In the genomic region with DNA sequence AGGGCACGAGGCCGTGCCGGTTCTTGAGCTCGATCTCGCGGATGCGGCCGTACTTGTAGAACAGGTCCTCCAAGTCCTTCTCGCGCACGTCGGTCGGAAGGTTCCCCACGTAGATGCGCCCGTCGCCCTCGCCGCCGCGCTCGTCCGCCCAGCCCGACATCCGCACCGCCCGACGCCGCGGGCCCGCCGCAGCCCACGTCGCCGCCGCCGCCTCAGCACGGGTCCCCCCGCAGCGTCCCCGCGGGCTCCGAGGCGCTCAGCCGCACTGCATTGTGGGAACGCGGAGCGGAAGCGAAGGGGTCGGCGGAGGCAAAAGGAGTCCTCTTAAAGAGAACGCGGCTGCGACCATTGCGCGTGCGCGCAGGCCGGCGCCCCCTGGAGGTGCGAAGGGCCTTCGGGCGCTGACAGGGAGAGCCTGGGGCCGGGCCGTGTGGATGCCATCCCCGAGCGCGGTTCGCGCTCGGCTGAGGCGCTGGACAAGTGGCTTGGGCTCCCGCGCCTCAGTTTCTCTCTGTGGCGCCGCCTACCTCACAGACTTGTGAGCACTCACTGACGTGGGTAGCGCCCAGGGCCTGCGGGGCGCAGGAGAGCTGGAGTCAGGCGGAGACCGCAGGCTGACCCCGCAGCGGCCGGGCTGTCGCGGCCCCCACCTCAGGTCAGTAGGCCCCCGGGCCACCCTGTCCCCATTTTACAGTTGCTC, we compare ENCODE assay signal across 8 cellular contexts. TPM values are rescaled to one million over a fixed set of nuclear protein-coding genes. Genes with fewer than 3 reads are reported as not detected.
DNase-seq lines count a peak whose midpoint lies in the region; ATAC-seq and TF ChIP-seq lines count a peak whose summit lies in the region.

A gene with protein sequence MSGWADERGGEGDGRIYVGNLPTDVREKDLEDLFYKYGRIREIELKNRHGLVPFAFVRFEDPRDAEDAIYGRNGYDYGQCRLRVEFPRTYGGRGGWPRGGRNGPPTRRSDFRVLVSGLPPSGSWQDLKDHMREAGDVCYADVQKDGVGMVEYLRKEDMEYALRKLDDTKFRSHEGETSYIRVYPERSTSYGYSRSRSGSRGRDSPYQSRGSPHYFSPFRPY (minus strand): TSS at position 299 of the 700 bp plus-strand sequence. CDS start 139 bp downstream, at position 160.

- no peaks in the 10 kb centered on the region for H3K9me3 Mint-ChIP-seq in WTC11

- DNase-seq in AG08395 (ENCODE audit: low spot score) (peak; percentile 100), NCI-H2227 treated with DMSO at 0.1 percent for 48 hours (lab: John Stamatoyannopoulos, UW) (peak; percentile 92), WTC11 (ENCODE audit: low spot score) (peak; percentile 95), cardiac fibroblast (ENCODE audit: low read depth in 2 of 2) (peak; percentile 97 to 99), inferior parietal cortex (ENCODE audit: extremely low spot score) (peak; percentile 98)
- peak; percentile 92 to 96 for DNase-seq in stimulated activated CD4-positive, alpha-beta T cell treated with anti-CD3 and anti-CD28 coated beads, Interleukin-12 subunit alpha, Interleukin-12 subunit beta, amount 100 ng/mL, for 24 hours (ENCODE audit: low read depth in 2 of 2)

- peak within 1 kb of the TSS; percentile 92 for H3K27ac Mint-ChIP-seq in WTC11

- CTCF ChIA-PET in WTC11 (lab: Charles Lee), result interaction anchor here (0.7 to 3.4 kb wide), 29 partner anchors 10 to 241 kb away, joined by 3 to 22 read pairs (median 4); partner anchors contain the start of genes COQ5, COX6A1, DYNLL1 and PLA2G1B

- peaks cover 22% of the 10 kb centered on the region for H3K36me3 Mint-ChIP-seq in WTC11

- no peaks in the 10 kb centered on the region for H3K27me3 Mint-ChIP-seq in WTC11 (ENCODE audit: low read depth)

- peaks cover 30% of the 10 kb centered on the region for H3K4me1 Mint-ChIP-seq in WTC11

- H3K4me3 ChIP-seq in cardiac fibroblast (replicated peaks in 1 of 2; ENCODE audit: low read depth in 2 of 2, low read length in 2 of 2), result peak within 1 kb of the TSS; percentile 94 to 96

- POLR2A ChIA-PET in WTC11 (lab: Charles Lee), result interaction anchor here (0.6 to 2.7 kb wide), 3 partner anchors 27 to 112 kb away, joined by 3 to 9 read pairs (median 4); partner anchors contain the start of genes DYNLL1 and POP5

- H3K4me3 Mint-ChIP-seq in WTC11, result peak within 1 kb of the TSS; percentile 87

- TF ChIP-seq CTCF in WTC11 (IDR thresholded peaks at IDR 0.05) (peak; percentile 35), cardiac fibroblast (IDR thresholded peaks at IDR 0.05; ENCODE audit: low read depth, low read length) (peak; percentile 80)

- peak; percentile 79 for ATAC-seq in GM18909 (IDR thresholded peaks at IDR 0.05; ENCODE audit: poor library complexity, unreplicated experiment)
- peak; percentile 87 for ATAC-seq in HG03175 (IDR thresholded peaks at IDR 0.05; ENCODE audit: unreplicated experiment)
- ATAC-seq in WTC11, result peak; percentile 86

TF ChIP-seq in WTC11, 78 proteins besides CTCF, POLR2A, EP300 and RAD21 (continues in another document):
- TF ChIP-seq TEAD1 (CRISPR knock-in tag; IDR thresholded peaks at IDR 0.05) (peak; percentile 79), ZNF396 (CRISPR knock-in tag; IDR thresholded peaks at IDR 0.05; ENCODE audit: borderline replicate concordance) (no peak), IRF1 (CRISPR knock-in tag; IDR thresholded peaks at IDR 0.05) (no peak), TP53 (CRISPR knock-in tag; IDR thresholded peaks at IDR 0.05) (peak; percentile 75; the same call in 1 of the 2 replicates), USF2 (CRISPR knock-in tag; IDR thresholded peaks at IDR 0.05) (peak; percentile 48), FOXK1 (CRISPR knock-in tag; IDR thresholded peaks at IDR 0.05) (peak; percentile 79; the same call in 1 of the 2 replicates), NFATC4 (CRISPR knock-in tag; IDR thresholded peaks at IDR 0.05) (no peak), ARID4B (CRISPR knock-in tag; IDR thresholded peaks at IDR 0.05; ENCODE audit: borderline replicate concordance) (peak; percentile 89), ZNF232 (CRISPR knock-in tag; IDR thresholded peaks at IDR 0.05) (no peak), PRRX2 (CRISPR knock-in tag; IDR thresholded peaks at IDR 0.05) (no peak)
- TF ChIP-seq, protein P1, sequence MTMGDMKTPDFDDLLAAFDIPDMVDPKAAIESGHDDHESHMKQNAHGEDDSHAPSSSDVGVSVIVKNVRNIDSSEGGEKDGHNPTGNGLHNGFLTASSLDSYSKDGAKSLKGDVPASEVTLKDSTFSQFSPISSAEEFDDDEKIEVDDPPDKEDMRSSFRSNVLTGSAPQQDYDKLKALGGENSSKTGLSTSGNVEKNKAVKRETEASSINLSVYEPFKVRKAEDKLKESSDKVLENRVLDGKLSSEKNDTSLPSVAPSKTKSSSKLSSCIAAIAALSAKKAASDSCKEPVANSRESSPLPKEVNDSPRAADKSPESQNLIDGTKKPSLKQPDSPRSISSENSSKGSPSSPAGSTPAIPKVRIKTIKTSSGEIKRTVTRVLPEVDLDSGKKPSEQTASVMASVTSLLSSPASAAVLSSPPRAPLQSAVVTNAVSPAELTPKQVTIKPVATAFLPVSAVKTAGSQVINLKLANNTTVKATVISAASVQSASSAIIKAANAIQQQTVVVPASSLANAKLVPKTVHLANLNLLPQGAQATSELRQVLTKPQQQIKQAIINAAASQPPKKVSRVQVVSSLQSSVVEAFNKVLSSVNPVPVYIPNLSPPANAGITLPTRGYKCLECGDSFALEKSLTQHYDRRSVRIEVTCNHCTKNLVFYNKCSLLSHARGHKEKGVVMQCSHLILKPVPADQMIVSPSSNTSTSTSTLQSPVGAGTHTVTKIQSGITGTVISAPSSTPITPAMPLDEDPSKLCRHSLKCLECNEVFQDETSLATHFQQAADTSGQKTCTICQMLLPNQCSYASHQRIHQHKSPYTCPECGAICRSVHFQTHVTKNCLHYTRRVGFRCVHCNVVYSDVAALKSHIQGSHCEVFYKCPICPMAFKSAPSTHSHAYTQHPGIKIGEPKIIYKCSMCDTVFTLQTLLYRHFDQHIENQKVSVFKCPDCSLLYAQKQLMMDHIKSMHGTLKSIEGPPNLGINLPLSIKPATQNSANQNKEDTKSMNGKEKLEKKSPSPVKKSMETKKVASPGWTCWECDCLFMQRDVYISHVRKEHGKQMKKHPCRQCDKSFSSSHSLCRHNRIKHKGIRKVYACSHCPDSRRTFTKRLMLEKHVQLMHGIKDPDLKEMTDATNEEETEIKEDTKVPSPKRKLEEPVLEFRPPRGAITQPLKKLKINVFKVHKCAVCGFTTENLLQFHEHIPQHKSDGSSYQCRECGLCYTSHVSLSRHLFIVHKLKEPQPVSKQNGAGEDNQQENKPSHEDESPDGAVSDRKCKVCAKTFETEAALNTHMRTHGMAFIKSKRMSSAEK (CRISPR knock-in tag; IDR thresholded peaks at IDR 0.05; ENCODE audit: borderline replicate concordance), result no peak
- TF ChIP-seq, protein P2, sequence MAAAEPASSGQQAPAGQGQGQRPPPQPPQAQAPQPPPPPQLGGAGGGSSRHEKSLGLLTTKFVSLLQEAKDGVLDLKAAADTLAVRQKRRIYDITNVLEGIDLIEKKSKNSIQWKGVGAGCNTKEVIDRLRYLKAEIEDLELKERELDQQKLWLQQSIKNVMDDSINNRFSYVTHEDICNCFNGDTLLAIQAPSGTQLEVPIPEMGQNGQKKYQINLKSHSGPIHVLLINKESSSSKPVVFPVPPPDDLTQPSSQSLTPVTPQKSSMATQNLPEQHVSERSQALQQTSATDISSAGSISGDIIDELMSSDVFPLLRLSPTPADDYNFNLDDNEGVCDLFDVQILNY (CRISPR knock-in tag; IDR thresholded peaks at IDR 0.05), result peak; percentile 74

RNA-seq across cellular contexts. Expression of the gene that starts here (rescaled TPM):
- 274 to 286 TPM (median 276 TPM) in 3 replicates for total RNA-seq in WTC11 (2021)

Comparison
In these comparisons a context has a peak if more than half of its experiments do, and no peak if none do; other contexts are left out.
1. Peak in every context shown above with its lines: DNase-seq, ATAC-seq and H3K4me3 ChIP-seq.